1 cellular context compared by ENCODE assay signal in genomic region chr16:50630394-50631020, GRCh38.
TF ChIP-seq lines count a peak whose summit lies in the region.

No MANE protein-coding gene starts in this region.

TF ChIP-seq in HepG2, 621 proteins besides CTCF, POLR2A, EP300 and RAD21 (continued from another document):
- TF ChIP-seq, protein P1, sequence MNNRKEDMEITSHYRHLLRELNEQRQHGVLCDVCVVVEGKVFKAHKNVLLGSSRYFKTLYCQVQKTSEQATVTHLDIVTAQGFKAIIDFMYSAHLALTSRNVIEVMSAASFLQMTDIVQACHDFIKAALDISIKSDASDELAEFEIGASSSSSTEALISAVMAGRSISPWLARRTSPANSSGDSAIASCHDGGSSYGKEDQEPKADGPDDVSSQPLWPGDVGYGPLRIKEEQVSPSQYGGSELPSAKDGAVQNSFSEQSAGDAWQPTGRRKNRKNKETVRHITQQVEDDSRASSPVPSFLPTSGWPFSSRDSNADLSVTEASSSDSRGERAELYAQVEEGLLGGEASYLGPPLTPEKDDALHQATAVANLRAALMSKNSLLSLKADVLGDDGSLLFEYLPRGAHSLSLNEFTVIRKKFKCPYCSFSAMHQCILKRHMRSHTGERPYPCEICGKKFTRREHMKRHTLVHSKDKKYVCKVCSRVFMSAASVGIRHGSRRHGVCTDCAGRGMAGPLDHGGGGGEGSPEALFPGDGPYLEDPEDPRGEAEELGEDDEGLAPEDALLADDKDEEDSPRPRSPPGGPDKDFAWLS (CRISPR knock-in tag; IDR thresholded peaks at IDR 0.05; ENCODE audit: borderline replicate concordance), result 0 out of 2 replicates have a peak, but pooled peaks have one; percentile 63
- TF ChIP-seq ZNF879 (CRISPR knock-in tag; IDR thresholded peaks at IDR 0.05) (no peak), ZNF724P (CRISPR knock-in tag; IDR thresholded peaks at IDR 0.05; ENCODE audit: borderline replicate concordance) (peak; percentile 49; the same call in 1 of the 2 replicates), POLR2G (IDR thresholded peaks at IDR 0.05; ENCODE audit: low read depth, low read length) (peak; percentile 56; the same call in 1 of the 2 replicates), AGO2 (optimal IDR thresholded peaks at IDR 0.05; ENCODE audit: low read depth, low read length) (peak; percentile 99), ZNF687 (CRISPR knock-in tag; IDR thresholded peaks at IDR 0.05) (peak; percentile 23; the same call in 1 of the 2 replicates), MLLT10 (CRISPR knock-in tag; IDR thresholded peaks at IDR 0.05) (no peak), ARHGAP35 (CRISPR knock-in tag; IDR thresholded peaks at IDR 0.05; ENCODE audit: borderline replicate concordance) (no peak), TBX3 (IDR thresholded peaks at IDR 0.05; ENCODE audit: borderline replicate concordance) (no peak), RBFOX2 (IDR thresholded peaks at IDR 0.05; ENCODE audit: low read depth, low read length) (peak; percentile 26; the same call in 1 of the 2 replicates), NFE2L1 (CRISPR knock-in tag; IDR thresholded peaks at IDR 0.05; ENCODE audit: borderline replicate concordance) (peak; percentile 36; the same call in 1 of the 2 replicates), HNRNPK (IDR thresholded peaks at IDR 0.05; ENCODE audit: low read depth, low read length, poor library complexity, severe bottlenecking) (peak; percentile 23), RBM22 (optimal IDR thresholded peaks at IDR 0.05; ENCODE audit: low read length) (peak; percentile 97)
- TF ChIP-seq, protein P2, sequence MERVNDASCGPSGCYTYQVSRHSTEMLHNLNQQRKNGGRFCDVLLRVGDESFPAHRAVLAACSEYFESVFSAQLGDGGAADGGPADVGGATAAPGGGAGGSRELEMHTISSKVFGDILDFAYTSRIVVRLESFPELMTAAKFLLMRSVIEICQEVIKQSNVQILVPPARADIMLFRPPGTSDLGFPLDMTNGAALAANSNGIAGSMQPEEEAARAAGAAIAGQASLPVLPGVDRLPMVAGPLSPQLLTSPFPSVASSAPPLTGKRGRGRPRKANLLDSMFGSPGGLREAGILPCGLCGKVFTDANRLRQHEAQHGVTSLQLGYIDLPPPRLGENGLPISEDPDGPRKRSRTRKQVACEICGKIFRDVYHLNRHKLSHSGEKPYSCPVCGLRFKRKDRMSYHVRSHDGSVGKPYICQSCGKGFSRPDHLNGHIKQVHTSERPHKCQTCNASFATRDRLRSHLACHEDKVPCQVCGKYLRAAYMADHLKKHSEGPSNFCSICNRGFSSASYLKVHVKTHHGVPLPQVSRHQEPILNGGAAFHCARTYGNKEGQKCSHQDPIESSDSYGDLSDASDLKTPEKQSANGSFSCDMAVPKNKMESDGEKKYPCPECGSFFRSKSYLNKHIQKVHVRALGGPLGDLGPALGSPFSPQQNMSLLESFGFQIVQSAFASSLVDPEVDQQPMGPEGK (CRISPR knock-in tag; IDR thresholded peaks at IDR 0.05), result no peak
TF ChIP-seq in HepG2: peak in this region for 13.
